In genomic region chr13:26585136-26585535, GRCh38 we compare ENCODE assay signal across 1 cellular context.
TF ChIP-seq lines count a peak whose summit lies in the region.

No MANE protein-coding gene starts in this region.

TF ChIP-seq in GM23338, 12 proteins besides CTCF, POLR2A, EP300 and RAD21 (continued from another document):
- TF ChIP-seq, protein P1, sequence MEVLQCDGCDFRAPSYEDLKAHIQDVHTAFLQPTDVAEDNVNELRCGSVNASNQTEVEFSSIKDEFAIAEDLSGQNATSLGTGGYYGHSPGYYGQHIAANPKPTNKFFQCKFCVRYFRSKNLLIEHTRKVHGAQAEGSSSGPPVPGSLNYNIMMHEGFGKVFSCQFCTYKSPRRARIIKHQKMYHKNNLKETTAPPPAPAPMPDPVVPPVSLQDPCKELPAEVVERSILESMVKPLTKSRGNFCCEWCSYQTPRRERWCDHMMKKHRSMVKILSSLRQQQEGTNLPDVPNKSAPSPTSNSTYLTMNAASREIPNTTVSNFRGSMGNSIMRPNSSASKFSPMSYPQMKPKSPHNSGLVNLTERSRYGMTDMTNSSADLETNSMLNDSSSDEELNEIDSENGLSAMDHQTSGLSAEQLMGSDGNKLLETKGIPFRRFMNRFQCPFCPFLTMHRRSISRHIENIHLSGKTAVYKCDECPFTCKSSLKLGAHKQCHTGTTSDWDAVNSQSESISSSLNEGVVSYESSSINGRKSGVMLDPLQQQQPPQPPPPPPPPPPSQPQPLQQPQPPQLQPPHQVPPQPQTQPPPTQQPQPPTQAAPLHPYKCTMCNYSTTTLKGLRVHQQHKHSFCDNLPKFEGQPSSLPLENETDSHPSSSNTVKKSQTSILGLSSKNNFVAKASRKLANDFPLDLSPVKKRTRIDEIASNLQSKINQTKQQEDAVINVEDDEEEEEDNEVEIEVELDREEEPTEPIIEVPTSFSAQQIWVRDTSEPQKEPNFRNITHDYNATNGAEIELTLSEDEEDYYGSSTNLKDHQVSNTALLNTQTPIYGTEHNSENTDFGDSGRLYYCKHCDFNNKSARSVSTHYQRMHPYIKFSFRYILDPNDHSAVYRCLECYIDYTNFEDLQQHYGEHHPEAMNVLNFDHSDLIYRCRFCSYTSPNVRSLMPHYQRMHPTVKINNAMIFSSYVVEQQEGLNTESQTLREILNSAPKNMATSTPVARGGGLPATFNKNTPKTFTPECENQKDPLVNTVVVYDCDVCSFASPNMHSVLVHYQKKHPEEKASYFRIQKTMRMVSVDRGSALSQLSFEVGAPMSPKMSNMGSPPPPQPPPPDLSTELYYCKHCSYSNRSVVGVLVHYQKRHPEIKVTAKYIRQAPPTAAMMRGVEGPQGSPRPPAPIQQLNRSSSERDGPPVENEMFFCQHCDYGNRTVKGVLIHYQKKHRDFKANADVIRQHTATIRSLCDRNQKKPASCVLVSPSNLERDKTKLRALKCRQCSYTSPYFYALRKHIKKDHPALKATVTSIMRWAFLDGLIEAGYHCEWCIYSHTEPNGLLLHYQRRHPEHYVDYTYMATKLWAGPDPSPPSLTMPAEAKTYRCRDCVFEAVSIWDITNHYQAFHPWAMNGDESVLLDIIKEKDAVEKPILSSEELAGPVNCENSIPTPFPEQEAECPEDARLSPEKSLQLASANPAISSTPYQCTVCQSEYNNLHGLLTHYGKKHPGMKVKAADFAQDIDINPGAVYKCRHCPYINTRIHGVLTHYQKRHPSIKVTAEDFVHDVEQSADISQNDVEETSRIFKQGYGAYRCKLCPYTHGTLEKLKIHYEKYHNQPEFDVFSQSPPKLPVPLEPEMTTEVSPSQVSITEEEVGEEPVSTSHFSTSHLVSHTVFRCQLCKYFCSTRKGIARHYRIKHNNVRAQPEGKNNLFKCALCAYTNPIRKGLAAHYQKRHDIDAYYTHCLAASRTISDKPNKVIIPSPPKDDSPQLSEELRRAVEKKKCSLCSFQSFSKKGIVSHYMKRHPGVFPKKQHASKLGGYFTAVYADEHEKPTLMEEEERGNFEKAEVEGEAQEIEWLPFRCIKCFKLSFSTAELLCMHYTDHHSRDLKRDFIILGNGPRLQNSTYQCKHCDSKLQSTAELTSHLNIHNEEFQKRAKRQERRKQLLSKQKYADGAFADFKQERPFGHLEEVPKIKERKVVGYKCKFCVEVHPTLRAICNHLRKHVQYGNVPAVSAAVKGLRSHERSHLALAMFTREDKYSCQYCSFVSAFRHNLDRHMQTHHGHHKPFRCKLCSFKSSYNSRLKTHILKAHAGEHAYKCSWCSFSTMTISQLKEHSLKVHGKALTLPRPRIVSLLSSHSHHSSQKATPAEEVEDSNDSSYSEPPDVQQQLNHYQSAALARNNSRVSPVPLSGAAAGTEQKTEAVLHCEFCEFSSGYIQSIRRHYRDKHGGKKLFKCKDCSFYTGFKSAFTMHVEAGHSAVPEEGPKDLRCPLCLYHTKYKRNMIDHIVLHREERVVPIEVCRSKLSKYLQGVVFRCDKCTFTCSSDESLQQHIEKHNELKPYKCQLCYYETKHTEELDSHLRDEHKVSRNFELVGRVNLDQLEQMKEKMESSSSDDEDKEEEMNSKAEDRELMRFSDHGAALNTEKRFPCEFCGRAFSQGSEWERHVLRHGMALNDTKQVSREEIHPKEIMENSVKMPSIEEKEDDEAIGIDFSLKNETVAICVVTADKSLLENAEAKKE (CRISPR knock-in tag; IDR thresholded peaks at IDR 0.05), result no peak
- TF ChIP-seq ETS1 (IDR thresholded peaks at IDR 0.05) (no peak), ZNF114 (CRISPR knock-in tag; IDR thresholded peaks at IDR 0.05) (no peak)
